In genomic region chr10:59176241-59177030, GRCh38 we compare ENCODE assay signal across 9 cellular contexts. TPM values are rescaled to one million over a fixed set of nuclear protein-coding genes. Genes with fewer than 3 reads are reported as not detected.
DNase-seq lines count a peak whose midpoint lies in the region; ATAC-seq and TF ChIP-seq lines count a peak whose summit lies in the region.
"Had no signal": no experiment of that assay in that cellular context is flagged by ENCODE, and none has a peak within 500 bp of the region (broad histone marks: within the 10 kb centered on the region; RNA-seq: fewer than 3 reads in every experiment).

PHYHIPL (plus strand) TSS chr10:59176643; CDS start chr10:59176854, 211 bp downstream.

- no peaks in the 10 kb centered on the region for H3K36me3 Mint-ChIP-seq in activated naive CD8-positive, alpha-beta T cell treated with anti-CD3 and anti-CD28 coated beads, Interleukin-2, amount 10 ng/mL, durations not matched to agents 7 days and 5 days
- H3K36me3 Mint-ChIP-seq in activated naive CD8-positive, alpha-beta T cell treated with anti-CD3 and anti-CD28 coated beads, Interleukin-2, amount 50 U/mL, for 24 hours (ENCODE audit: low read depth) = peaks cover 2% of the 10 kb centered on the region
- no peaks in the 10 kb centered on the region for H3K36me3 Mint-ChIP-seq in activated T-helper 2 cell treated with anti-CD3 and anti-CD28 coated beads, Interferon-gamma antibody, Interleukin-2, Interleukin-4, amounts not matched to agents 10 μg/mL and 5 μg/mL and 100 μg/mL, durations not matched to agents 14 hours and 24 hours and 36 hours (ENCODE audit: low read depth)
- H3K36me3 Mint-ChIP-seq in activated naive CD8-positive, alpha-beta T cell treated with anti-CD3 and anti-CD28 coated beads for 36 hours = peaks cover 5% of the 10 kb centered on the region

- H3K4me1 ChIP-seq in iPS-15b (ENCODE audit: control insufficient read depth, insufficient read depth, low read length) = no peaks in the 10 kb centered on the region
- peaks cover 0 to 5% of the 10 kb centered on the region in 2 donors for H3K4me1 ChIP-seq in gastrocnemius medialis

- no peak for TF ChIP-seq CTCF in WERI-Rb-1 (IDR thresholded peaks at IDR 0.05; ENCODE audit: low read depth, low read length)
- TF ChIP-seq CTCF in gastrocnemius medialis (IDR thresholded peaks at IDR 0.05 in 4 of 5, conservative IDR thresholded peaks at IDR 0.05 in 1 of 5) = no peak

- peaks cover 5% of the 10 kb centered on the region for H3K4me1 Mint-ChIP-seq in activated naive CD8-positive, alpha-beta T cell treated with anti-CD3 and anti-CD28 coated beads, Interleukin-2, amount 10 ng/mL, durations not matched to agents 7 days and 5 days
- H3K4me1 Mint-ChIP-seq in activated naive CD8-positive, alpha-beta T cell treated with anti-CD3 and anti-CD28 coated beads, Interleukin-2, amount 50 U/mL, for 24 hours = peaks cover 3% of the 10 kb centered on the region
- peaks cover 1% of the 10 kb centered on the region for H3K4me1 Mint-ChIP-seq in activated T-helper 2 cell treated with anti-CD3 and anti-CD28 coated beads, Interferon-gamma antibody, Interleukin-2, Interleukin-4, amounts not matched to agents 10 μg/mL and 5 μg/mL and 100 μg/mL, durations not matched to agents 14 hours and 24 hours and 36 hours (ENCODE audit: low read depth)
- H3K4me1 Mint-ChIP-seq in activated naive CD8-positive, alpha-beta T cell treated with anti-CD3 and anti-CD28 coated beads for 36 hours = no peaks in the 10 kb centered on the region

- H3K4me3 ChIP-seq in WERI-Rb-1 (ENCODE audit: low read depth, low read length) (peak within 1 kb of the TSS; percentile 73), iPS-15b (ENCODE audit: low read depth, low read length) (peak within 1 kb of the TSS; percentile 58), gastrocnemius medialis (peak within 1 kb of the TSS; percentile 39 to 57 (median 44))

- H3K9me3 ChIP-seq in WERI-Rb-1 (ENCODE audit: severe bottlenecking) (no peaks in the 10 kb centered on the region), iPS-15b (ENCODE audit: control insufficient read depth, insufficient read depth, low read length) (no peaks in the 10 kb centered on the region), gastrocnemius medialis (no peaks in the 10 kb centered on the region)

- TF ChIP-seq POLR2A in gastrocnemius medialis (IDR thresholded peaks at IDR 0.05) = no peak

- in situ Hi-C loops in gastrocnemius medialis (cut with MboI; ENCODE audit: low sequenced_read_pairs in 4 of 4) = no loop called here

- H3K27ac ChIP-seq in WERI-Rb-1 (peak within 1 kb of the TSS; percentile 95), gastrocnemius medialis (no peak within 1 kb of the TSS)
- H3K27ac ChIP-seq: C4-2B had no signal

- H3K9me3 Mint-ChIP-seq in activated naive CD8-positive, alpha-beta T cell treated with anti-CD3 and anti-CD28 coated beads, Interleukin-2, amount 10 ng/mL, durations not matched to agents 7 days and 5 days = peaks cover 5% of the 10 kb centered on the region
- H3K9me3 Mint-ChIP-seq in activated naive CD8-positive, alpha-beta T cell treated with anti-CD3 and anti-CD28 coated beads, Interleukin-2, amount 50 U/mL, for 24 hours = peaks cover 6% of the 10 kb centered on the region
- H3K9me3 Mint-ChIP-seq in activated T-helper 2 cell treated with anti-CD3 and anti-CD28 coated beads, Interferon-gamma antibody, Interleukin-2, Interleukin-4, amounts not matched to agents 10 μg/mL and 5 μg/mL and 100 μg/mL, durations not matched to agents 14 hours and 24 hours and 36 hours = no peaks in the 10 kb centered on the region
- H3K9me3 Mint-ChIP-seq in activated naive CD8-positive, alpha-beta T cell treated with anti-CD3 and anti-CD28 coated beads for 36 hours = peaks cover 2% of the 10 kb centered on the region

- no peaks in the 10 kb centered on the region for H3K27me3 ChIP-seq in WERI-Rb-1 (ENCODE audit: insufficient read depth, low read depth, severe bottlenecking)
- peaks cover 38% of the 10 kb centered on the region for H3K27me3 ChIP-seq in iPS-15b (ENCODE audit: control insufficient read depth, insufficient read depth, low read length)
- H3K27me3 ChIP-seq in gastrocnemius medialis = peaks cover 8 to 37% (median 35%) of the 10 kb centered on the region in 3 donors

- H3K27ac Mint-ChIP-seq in activated naive CD8-positive, alpha-beta T cell treated with anti-CD3 and anti-CD28 coated beads, Interleukin-2, amount 10 ng/mL, durations not matched to agents 7 days and 5 days = no peak within 1 kb of the TSS
- H3K27ac Mint-ChIP-seq in activated naive CD8-positive, alpha-beta T cell treated with anti-CD3 and anti-CD28 coated beads, Interleukin-2, amount 50 U/mL, for 24 hours = no peak within 1 kb of the TSS
- no peak within 1 kb of the TSS for H3K27ac Mint-ChIP-seq in activated T-helper 2 cell treated with anti-CD3 and anti-CD28 coated beads, Interferon-gamma antibody, Interleukin-2, Interleukin-4, amounts not matched to agents 10 μg/mL and 5 μg/mL and 100 μg/mL, durations not matched to agents 14 hours and 24 hours and 36 hours
- H3K27ac Mint-ChIP-seq in activated naive CD8-positive, alpha-beta T cell treated with anti-CD3 and anti-CD28 coated beads for 36 hours = no peak within 1 kb of the TSS

- peaks cover 3% of the 10 kb centered on the region; the same call in 1 of the 2 replicates for H3K36me3 ChIP-seq in WERI-Rb-1
- H3K36me3 ChIP-seq in iPS-15b (ENCODE audit: control insufficient read depth, insufficient read depth, low read length) = no peaks in the 10 kb centered on the region
- no peaks in the 10 kb centered on the region for H3K36me3 ChIP-seq in gastrocnemius medialis

- intact Hi-C loops in gastrocnemius medialis (cut with DNase I; ENCODE audit: low total_unique reads) = no loop called here
- intact Hi-C loops in activated T-helper 2 cell treated with anti-CD3 and anti-CD28 coated beads, Interferon-gamma antibody, Interleukin-2, Interleukin-4, amounts not matched to agents 10 μg/mL and 5 μg/mL and 100 μg/mL, durations not matched to agents 14 hours and 24 hours and 36 hours (cut with micrococcal nuclease) = no loop called here

- peak; percentile 24 for DNase-seq in activated naive CD8-positive, alpha-beta T cell treated with anti-CD3 and anti-CD28 coated beads, Interleukin-2, amount 10 ng/mL, durations not matched to agents 7 days and 5 days
- no peak for DNase-seq in activated naive CD8-positive, alpha-beta T cell treated with anti-CD3 and anti-CD28 coated beads, Interleukin-2, amount 50 U/mL, for 24 hours
- peak; percentile 77 for DNase-seq in WERI-Rb-1
- DNase-seq in gastrocnemius medialis = no peak
- no peak for DNase-seq in activated T-helper 2 cell treated with anti-CD3 and anti-CD28 coated beads, Interferon-gamma antibody, Interleukin-2, Interleukin-4, amounts not matched to agents 10 μg/mL and 5 μg/mL and 100 μg/mL, durations not matched to agents 14 hours and 24 hours and 36 hours (ENCODE audit: low spot score)
- DNase-seq in activated naive CD8-positive, alpha-beta T cell treated with anti-CD3 and anti-CD28 coated beads for 36 hours = no peak

- ATAC-seq in activated naive CD8-positive, alpha-beta T cell treated with anti-CD3 and anti-CD28 coated beads, Interleukin-2, amount 10 ng/mL, durations not matched to agents 7 days and 5 days (ENCODE audit: low read depth) = no peak
- ATAC-seq in activated naive CD8-positive, alpha-beta T cell treated with anti-CD3 and anti-CD28 coated beads, Interleukin-2, amount 50 U/mL, for 24 hours = no peak
- ATAC-seq in gastrocnemius medialis = peak in 1 of 2 donors; percentile 32
- no peak for ATAC-seq in GM18909 (IDR thresholded peaks at IDR 0.05; ENCODE audit: poor library complexity, unreplicated experiment)

- H3K4me3 Mint-ChIP-seq in activated naive CD8-positive, alpha-beta T cell treated with anti-CD3 and anti-CD28 coated beads, Interleukin-2, amount 10 ng/mL, durations not matched to agents 7 days and 5 days = peak within 1 kb of the TSS; percentile 10
- H3K4me3 Mint-ChIP-seq in activated naive CD8-positive, alpha-beta T cell treated with anti-CD3 and anti-CD28 coated beads, Interleukin-2, amount 50 U/mL, for 24 hours = no peak within 1 kb of the TSS
- H3K4me3 Mint-ChIP-seq in activated T-helper 2 cell treated with anti-CD3 and anti-CD28 coated beads, Interferon-gamma antibody, Interleukin-2, Interleukin-4, amounts not matched to agents 10 μg/mL and 5 μg/mL and 100 μg/mL, durations not matched to agents 14 hours and 24 hours and 36 hours (ENCODE audit: low read depth) = no peak within 1 kb of the TSS
- no peak within 1 kb of the TSS for H3K4me3 Mint-ChIP-seq in activated naive CD8-positive, alpha-beta T cell treated with anti-CD3 and anti-CD28 coated beads for 36 hours

- POLR2A ChIA-PET in activated naive CD8-positive, alpha-beta T cell treated with anti-CD3 and anti-CD28 coated beads, Interleukin-2, amount 10 ng/mL, durations not matched to agents 7 days and 5 days (lab: Charles Lee) = no interaction called here

- H3K9ac ChIP-seq in iPS-15b (ENCODE audit: low read depth, low read length) = no peak within 1 kb of the TSS

- H3K27me3 Mint-ChIP-seq in activated naive CD8-positive, alpha-beta T cell treated with anti-CD3 and anti-CD28 coated beads, Interleukin-2, amount 10 ng/mL, durations not matched to agents 7 days and 5 days = peaks cover 23% of the 10 kb centered on the region
- peaks cover 30% of the 10 kb centered on the region for H3K27me3 Mint-ChIP-seq in activated naive CD8-positive, alpha-beta T cell treated with anti-CD3 and anti-CD28 coated beads, Interleukin-2, amount 50 U/mL, for 24 hours
- peaks cover 13% of the 10 kb centered on the region for H3K27me3 Mint-ChIP-seq in activated T-helper 2 cell treated with anti-CD3 and anti-CD28 coated beads, Interferon-gamma antibody, Interleukin-2, Interleukin-4, amounts not matched to agents 10 μg/mL and 5 μg/mL and 100 μg/mL, durations not matched to agents 14 hours and 24 hours and 36 hours (ENCODE audit: low read depth)
- peaks cover 27% of the 10 kb centered on the region for H3K27me3 Mint-ChIP-seq in activated naive CD8-positive, alpha-beta T cell treated with anti-CD3 and anti-CD28 coated beads for 36 hours

RNA-seq across cellular contexts. Expression of gene PHYHIPL, which starts in this region (rescaled TPM):
- total RNA-seq in activated naive CD8-positive, alpha-beta T cell treated with anti-CD3 and anti-CD28 coated beads, Interleukin-2, amount 10 ng/mL, durations not matched to agents 7 days and 5 days = not detected
- total RNA-seq in gastrocnemius medialis = under 1 TPM in 1 of 4 donors, not detected in 3; 0.32 TPM
- total RNA-seq in activated T-helper 2 cell treated with anti-CD3 and anti-CD28 coated beads, Interferon-gamma antibody, Interleukin-2, Interleukin-4, amounts not matched to agents 10 μg/mL and 5 μg/mL and 100 μg/mL, durations not matched to agents 14 hours and 24 hours and 36 hours = not detected in 2 replicates
- total RNA-seq in activated naive CD8-positive, alpha-beta T cell treated with anti-CD3 and anti-CD28 coated beads for 36 hours = not detected

Comparison
In these comparisons a context has a peak if more than half of its experiments do, and no peak if none do; other contexts are left out.
1. Peak in DNase-seq in activated naive CD8-positive, alpha-beta T cell treated with anti-CD3 and anti-CD28 coated beads, Interleukin-2, amount 10 ng/mL, durations not matched to agents 7 days and 5 days; RNA of the gene not detected or under 1 TPM.